Comparison of ENCODE assay signal across 1 cellular context in genomic region chr6:31927242-31927867, GRCh38.
TF ChIP-seq lines count a peak whose summit lies in the region.

TSS of gene C2 (plus strand) at chr6:31927717. CDS start at chr6:31927753, 36 bp downstream.

TF ChIP-seq in HepG2, 621 proteins besides CTCF, POLR2A, EP300 and RAD21 (continued from another document and continues in another):
- 0 out of 2 replicates have a peak, but pooled peaks have one; percentile 61 for TF ChIP-seq ZC3H13 (CRISPR knock-in tag; IDR thresholded peaks at IDR 0.05)
- no peak for TF ChIP-seq MIER2 (CRISPR knock-in tag; IDR thresholded peaks at IDR 0.05)
- no peak; the same call in 1 of the 2 replicates for TF ChIP-seq ZBTB40 (IDR thresholded peaks at IDR 0.05)
- TF ChIP-seq ZBTB40 (CRISPR knock-in tag; IDR thresholded peaks at IDR 0.05), result peak; percentile 94
- no peak for TF ChIP-seq ZNF773 (CRISPR knock-in tag; IDR thresholded peaks at IDR 0.05; ENCODE audit: borderline replicate concordance)
- TF ChIP-seq ZNF3 (CRISPR knock-in tag; IDR thresholded peaks at IDR 0.05), result peak; percentile 25; the same call in 1 of the 2 replicates
- peak; percentile 51; the same call in 1 of the 2 replicates for TF ChIP-seq GABPB1 (CRISPR knock-in tag; IDR thresholded peaks at IDR 0.05)
- peak; percentile 68 for TF ChIP-seq ZMYM4 (CRISPR knock-in tag; IDR thresholded peaks at IDR 0.05)
- TF ChIP-seq, protein P1, sequence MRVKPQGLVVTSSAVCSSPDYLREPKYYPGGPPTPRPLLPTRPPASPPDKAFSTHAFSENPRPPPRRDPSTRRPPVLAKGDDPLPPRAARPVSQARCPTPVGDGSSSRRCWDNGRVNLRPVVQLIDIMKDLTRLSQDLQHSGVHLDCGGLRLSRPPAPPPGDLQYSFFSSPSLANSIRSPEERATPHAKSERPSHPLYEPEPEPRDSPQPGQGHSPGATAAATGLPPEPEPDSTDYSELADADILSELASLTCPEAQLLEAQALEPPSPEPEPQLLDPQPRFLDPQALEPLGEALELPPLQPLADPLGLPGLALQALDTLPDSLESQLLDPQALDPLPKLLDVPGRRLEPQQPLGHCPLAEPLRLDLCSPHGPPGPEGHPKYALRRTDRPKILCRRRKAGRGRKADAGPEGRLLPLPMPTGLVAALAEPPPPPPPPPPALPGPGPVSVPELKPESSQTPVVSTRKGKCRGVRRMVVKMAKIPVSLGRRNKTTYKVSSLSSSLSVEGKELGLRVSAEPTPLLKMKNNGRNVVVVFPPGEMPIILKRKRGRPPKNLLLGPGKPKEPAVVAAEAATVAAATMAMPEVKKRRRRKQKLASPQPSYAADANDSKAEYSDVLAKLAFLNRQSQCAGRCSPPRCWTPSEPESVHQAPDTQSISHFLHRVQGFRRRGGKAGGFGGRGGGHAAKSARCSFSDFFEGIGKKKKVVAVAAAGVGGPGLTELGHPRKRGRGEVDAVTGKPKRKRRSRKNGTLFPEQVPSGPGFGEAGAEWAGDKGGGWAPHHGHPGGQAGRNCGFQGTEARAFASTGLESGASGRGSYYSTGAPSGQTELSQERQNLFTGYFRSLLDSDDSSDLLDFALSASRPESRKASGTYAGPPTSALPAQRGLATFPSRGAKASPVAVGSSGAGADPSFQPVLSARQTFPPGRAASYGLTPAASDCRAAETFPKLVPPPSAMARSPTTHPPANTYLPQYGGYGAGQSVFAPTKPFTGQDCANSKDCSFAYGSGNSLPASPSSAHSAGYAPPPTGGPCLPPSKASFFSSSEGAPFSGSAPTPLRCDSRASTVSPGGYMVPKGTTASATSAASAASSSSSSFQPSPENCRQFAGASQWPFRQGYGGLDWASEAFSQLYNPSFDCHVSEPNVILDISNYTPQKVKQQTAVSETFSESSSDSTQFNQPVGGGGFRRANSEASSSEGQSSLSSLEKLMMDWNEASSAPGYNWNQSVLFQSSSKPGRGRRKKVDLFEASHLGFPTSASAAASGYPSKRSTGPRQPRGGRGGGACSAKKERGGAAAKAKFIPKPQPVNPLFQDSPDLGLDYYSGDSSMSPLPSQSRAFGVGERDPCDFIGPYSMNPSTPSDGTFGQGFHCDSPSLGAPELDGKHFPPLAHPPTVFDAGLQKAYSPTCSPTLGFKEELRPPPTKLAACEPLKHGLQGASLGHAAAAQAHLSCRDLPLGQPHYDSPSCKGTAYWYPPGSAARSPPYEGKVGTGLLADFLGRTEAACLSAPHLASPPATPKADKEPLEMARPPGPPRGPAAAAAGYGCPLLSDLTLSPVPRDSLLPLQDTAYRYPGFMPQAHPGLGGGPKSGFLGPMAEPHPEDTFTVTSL (CRISPR knock-in tag; IDR thresholded peaks at IDR 0.05; ENCODE audit: borderline replicate concordance), result peak; percentile 44; the same call in 1 of the 2 replicates
- TF ChIP-seq KMT2A (CRISPR knock-in tag; IDR thresholded peaks at IDR 0.05), result peak; percentile 33; the same call in 1 of the 2 replicates
- no peak for TF ChIP-seq ZMAT5 (CRISPR knock-in tag; IDR thresholded peaks at IDR 0.05; ENCODE audit: borderline replicate concordance, low read depth)
- peak; percentile 53; the same call in 1 of the 2 replicates for TF ChIP-seq E2F2 (CRISPR knock-in tag; IDR thresholded peaks at IDR 0.05; ENCODE audit: borderline replicate concordance)
- TF ChIP-seq GTF2F1 (IDR thresholded peaks at IDR 0.05; ENCODE audit: low read length), result no peak
- no peak for TF ChIP-seq ZBTB46 (CRISPR knock-in tag; IDR thresholded peaks at IDR 0.05; ENCODE audit: borderline replicate concordance)
- TF ChIP-seq HOXA7 (CRISPR knock-in tag; IDR thresholded peaks at IDR 0.05), result no peak
- no peak for TF ChIP-seq ZNF512 (CRISPR knock-in tag; IDR thresholded peaks at IDR 0.05)
- no peak; the same call in 1 of the 2 replicates for TF ChIP-seq ZNF564 (CRISPR knock-in tag; IDR thresholded peaks at IDR 0.05)
- TF ChIP-seq TOE1 (CRISPR knock-in tag; IDR thresholded peaks at IDR 0.05), result no peak
- TF ChIP-seq, protein P2, sequence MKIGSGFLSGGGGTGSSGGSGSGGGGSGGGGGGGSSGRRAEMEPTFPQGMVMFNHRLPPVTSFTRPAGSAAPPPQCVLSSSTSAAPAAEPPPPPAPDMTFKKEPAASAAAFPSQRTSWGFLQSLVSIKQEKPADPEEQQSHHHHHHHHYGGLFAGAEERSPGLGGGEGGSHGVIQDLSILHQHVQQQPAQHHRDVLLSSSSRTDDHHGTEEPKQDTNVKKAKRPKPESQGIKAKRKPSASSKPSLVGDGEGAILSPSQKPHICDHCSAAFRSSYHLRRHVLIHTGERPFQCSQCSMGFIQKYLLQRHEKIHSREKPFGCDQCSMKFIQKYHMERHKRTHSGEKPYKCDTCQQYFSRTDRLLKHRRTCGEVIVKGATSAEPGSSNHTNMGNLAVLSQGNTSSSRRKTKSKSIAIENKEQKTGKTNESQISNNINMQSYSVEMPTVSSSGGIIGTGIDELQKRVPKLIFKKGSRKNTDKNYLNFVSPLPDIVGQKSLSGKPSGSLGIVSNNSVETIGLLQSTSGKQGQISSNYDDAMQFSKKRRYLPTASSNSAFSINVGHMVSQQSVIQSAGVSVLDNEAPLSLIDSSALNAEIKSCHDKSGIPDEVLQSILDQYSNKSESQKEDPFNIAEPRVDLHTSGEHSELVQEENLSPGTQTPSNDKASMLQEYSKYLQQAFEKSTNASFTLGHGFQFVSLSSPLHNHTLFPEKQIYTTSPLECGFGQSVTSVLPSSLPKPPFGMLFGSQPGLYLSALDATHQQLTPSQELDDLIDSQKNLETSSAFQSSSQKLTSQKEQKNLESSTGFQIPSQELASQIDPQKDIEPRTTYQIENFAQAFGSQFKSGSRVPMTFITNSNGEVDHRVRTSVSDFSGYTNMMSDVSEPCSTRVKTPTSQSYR (CRISPR knock-in tag; IDR thresholded peaks at IDR 0.05; ENCODE audit: borderline replicate concordance), result peak; percentile 91
- TF ChIP-seq ZNF83 (CRISPR knock-in tag; IDR thresholded peaks at IDR 0.05; ENCODE audit: borderline replicate concordance), result no peak
- TF ChIP-seq ZIK1 (CRISPR knock-in tag; IDR thresholded peaks at IDR 0.05; ENCODE audit: borderline replicate concordance, low read depth), result no peak
- no peak for TF ChIP-seq MAFG (CRISPR knock-in tag; IDR thresholded peaks at IDR 0.05)
- peak; percentile 79 for TF ChIP-seq SRF (IDR thresholded peaks at IDR 0.05; ENCODE audit: low read depth, low read length)
- no peak for TF ChIP-seq TRAFD1 (CRISPR knock-in tag; IDR thresholded peaks at IDR 0.05; ENCODE audit: borderline replicate concordance)
